8 cellular contexts compared by ENCODE assay signal in the genomic region with DNA sequence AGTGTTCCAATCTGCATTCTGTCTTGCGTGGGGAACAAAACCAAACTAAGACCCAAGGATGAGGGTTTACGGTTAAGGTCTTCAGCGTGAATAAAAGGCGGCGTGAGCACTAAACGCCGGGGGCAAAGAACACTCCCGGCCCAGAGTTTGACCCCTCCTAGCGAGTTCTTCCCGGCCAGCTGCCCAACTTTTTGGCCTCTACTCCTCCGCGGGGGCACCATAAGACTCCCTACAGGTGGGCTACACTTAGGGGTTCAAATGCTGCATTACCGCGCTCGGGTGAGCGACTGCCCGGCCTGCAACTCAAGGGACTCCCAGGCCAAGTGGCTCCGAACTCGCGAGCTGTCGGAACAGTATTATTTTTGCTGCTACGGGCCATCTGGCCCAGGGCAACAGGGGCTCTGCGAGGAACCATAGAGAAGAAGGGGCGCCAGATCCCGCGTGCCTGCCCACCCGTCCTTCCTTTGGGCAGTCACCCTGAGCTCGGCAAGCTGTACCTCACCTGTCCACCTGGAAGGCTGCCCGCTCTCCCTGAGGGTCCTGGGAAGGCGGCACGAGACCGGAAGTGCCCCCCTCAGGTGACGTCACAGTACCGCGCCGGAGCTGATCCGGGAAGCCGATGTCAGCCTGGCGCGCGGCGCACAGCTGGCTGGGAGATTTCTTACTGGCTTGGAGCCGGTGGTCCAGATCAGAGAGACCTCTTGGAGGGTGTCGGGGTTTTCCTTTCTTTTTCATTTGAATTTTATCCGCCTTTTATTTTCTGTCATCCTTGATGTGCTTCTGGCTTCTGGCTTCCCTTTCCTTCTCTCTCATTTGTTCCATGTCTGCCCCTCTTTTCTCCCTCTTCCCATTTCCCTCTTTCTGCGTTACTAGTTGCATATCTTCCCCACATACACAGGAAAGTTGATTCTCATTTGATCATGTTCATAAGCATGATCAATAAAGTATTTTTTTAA. TPM values are rescaled to one million over a fixed set of nuclear protein-coding genes. Genes with fewer than 3 reads are reported as not detected.
DNase-seq lines count a peak whose midpoint lies in the region; ATAC-seq and TF ChIP-seq lines count a peak whose summit lies in the region.

A gene (minus strand): TSS at position 567 of the 956 bp plus-strand sequence. CDS start 21,638 bp downstream, outside the sequence.

- H3K4me1 Mint-ChIP-seq in chondrocyte (ENCODE audit: low read depth) = peaks cover 20% of the 10 kb centered on the region

- H3K4me3 Mint-ChIP-seq in chondrocyte (ENCODE audit: unreplicated experiment) = peak within 1 kb of the TSS; percentile 97

- peak within 1 kb of the TSS; percentile 73 for H3K4me3 ChIP-seq in kidney epithelial cell (ENCODE audit: low read depth, low read length)

- no peaks in the 10 kb centered on the region for H3K27me3 ChIP-seq in kidney epithelial cell (ENCODE audit: control insufficient read depth, insufficient read depth, low read length)

- peak; percentile 92 for ATAC-seq in GM19043 (IDR thresholded peaks at IDR 0.05; ENCODE audit: low read depth, unreplicated experiment)
- ATAC-seq in HG03354 (IDR thresholded peaks at IDR 0.05; ENCODE audit: poor library complexity, severe bottlenecking, unreplicated experiment) = peak; percentile 91

- no peaks in the 10 kb centered on the region for H3K27me3 Mint-ChIP-seq in chondrocyte (ENCODE audit: low read depth)

- DNase-seq in AG20443 (ENCODE audit: low spot score) (peak; percentile 97), NCI-H446 treated with DMSO at 0.1 percent for 48 hours (lab: John Stamatoyannopoulos, UW) (peak; percentile 82), chondrocyte (ENCODE audit: low spot score) (peak; percentile 95), kidney epithelial cell (ENCODE audit: low read depth) (peak; percentile 41)
- peak; percentile 69 to 76 for DNase-seq in activated CD4-positive, alpha-beta T cell treated with anti-CD3 and anti-CD28 coated beads for 24 hours (ENCODE audit: low read depth in 2 of 2)
- DNase-seq in stimulated activated CD4-positive, alpha-beta T cell treated with anti-CD3 and anti-CD28 coated beads, Interleukin-15, amount 100 ng/mL, for 24 hours = peak; percentile 89

- H3K27ac Mint-ChIP-seq in chondrocyte (ENCODE audit: unreplicated experiment) = peak within 1 kb of the TSS; percentile 99

- no peaks in the 10 kb centered on the region for H3K9me3 Mint-ChIP-seq in chondrocyte (ENCODE audit: low read depth)

- no peaks in the 10 kb centered on the region for H3K36me3 Mint-ChIP-seq in chondrocyte (ENCODE audit: low read depth)

- no peaks in the 10 kb centered on the region for H3K36me3 ChIP-seq in kidney epithelial cell (ENCODE audit: control insufficient read depth, insufficient read depth, low read length)

- TF ChIP-seq CTCF in chondrocyte (IDR thresholded peaks at IDR 0.05) (no peak), kidney epithelial cell (IDR thresholded peaks at IDR 0.05; ENCODE audit: insufficient read depth, low read length, poor library complexity, severe bottlenecking) (no peak)

RNA-seq across cellular contexts. Expression of the gene that starts here (rescaled TPM):
- total RNA-seq in chondrocyte = 16.8 to 22.0 TPM (median 18.1 TPM) in 3 replicates
- 23.3 and 24.9 TPM in 2 replicates for total RNA-seq in kidney epithelial cell

Comparison
In these comparisons a context has a peak if more than half of its experiments do, and no peak if none do; other contexts are left out.
1. Peak in every context shown above with its lines: DNase-seq, ATAC-seq and H3K4me3 ChIP-seq.
2. DNase-seq: peak in every context shown above with its lines; median percentile 97 in AG20443; 95 in chondrocyte; 89 in stimulated activated CD4-positive, alpha-beta T cell treated with anti-CD3 and anti-CD28 coated beads, Interleukin-15, amount 100 ng/mL, for 24 hours; 82 in NCI-H446 treated with DMSO at 0.1 percent for 48 hours; 72 in activated CD4-positive, alpha-beta T cell treated with anti-CD3 and anti-CD28 coated beads for 24 hours; 41 in kidney epithelial cell.